Comparison of ENCODE assay signal across 7 cellular contexts in the genomic region with DNA sequence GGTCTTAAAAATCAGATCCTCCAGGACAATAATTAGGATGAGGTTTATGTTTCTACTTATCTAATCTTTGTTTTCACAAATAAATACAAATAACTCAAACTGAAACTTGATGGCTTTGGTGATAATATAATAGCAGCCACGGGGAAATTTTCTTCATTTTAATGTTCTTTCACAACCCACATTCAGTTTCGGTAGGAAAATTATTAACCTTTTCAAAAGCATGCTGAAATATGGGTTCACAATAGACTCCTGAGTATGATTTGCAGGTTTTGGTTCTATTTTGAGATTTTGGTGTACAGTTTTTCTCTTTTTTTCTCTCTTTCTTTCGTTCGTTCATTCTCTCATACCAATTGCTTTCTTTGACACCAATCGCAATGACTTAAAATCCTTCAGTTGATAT.
DNase-seq lines count a peak whose midpoint lies in the region; ATAC-seq and FAIRE-seq lines count a peak whose summit lies in the region.
"Not testable (repeated sequence)": the region's sequence is repeated elsewhere in the genome, so short reads cannot be mapped to it uniquely, and the experiment has no call there.

No MANE protein-coding gene starts in this region.

- not testable (repeated sequence) for DNase-seq in GM19239 (ENCODE audit: insufficient read length, low spot score)

- H3K9me3 ChIP-seq in KOPT-K1 (ENCODE audit: insufficient read depth, low read length, poor library complexity, severe bottlenecking), result not testable (repeated sequence)

- H3K36me3 ChIP-seq in KOPT-K1 (ENCODE audit: insufficient read depth, low read length), result not testable (repeated sequence)

- peak; percentile 81 for ATAC-seq in GM18517 (IDR thresholded peaks at IDR 0.05; ENCODE audit: unreplicated experiment)
- ATAC-seq in GM21390 (IDR thresholded peaks at IDR 0.05; ENCODE audit: unreplicated experiment), result peak; percentile 50
- peak; percentile 62 for ATAC-seq in HG02623 (IDR thresholded peaks at IDR 0.05; ENCODE audit: unreplicated experiment)
- ATAC-seq in HG02981 (IDR thresholded peaks at IDR 0.05; ENCODE audit: unreplicated experiment), result peak; percentile 71
- ATAC-seq in HG03196 (IDR thresholded peaks at IDR 0.05; ENCODE audit: unreplicated experiment), result peak; percentile 60

- FAIRE-seq in GM19239 (lab: Jason Lieb, UNC), result peak; percentile 11

- H3K27ac ChIP-seq in KOPT-K1 (ENCODE audit: low read depth, low read length, poor library complexity, severe bottlenecking), result peak overlapping the region; percentile 58
